Comparison of ENCODE assay signal across 19 cellular contexts in genomic region chr17:41553987-41554680, GRCh38. TPM values are rescaled to one million over a fixed set of nuclear protein-coding genes. Genes with fewer than 3 reads are reported as not detected.
A peak's percentile ranks its signal among the peaks of the same experiment; 100 is the strongest.
DNase-seq lines count a peak whose midpoint lies in the region; ATAC-seq and TF ChIP-seq lines count a peak whose summit lies in the region.
"Had no signal": no experiment of that assay in that cellular context is flagged by ENCODE, and none has a peak within 500 bp of the region (broad histone marks: within the 10 kb centered on the region; RNA-seq: fewer than 3 reads in every experiment).

No MANE protein-coding gene starts in this region.

- no peak overlapping the region for H3K27ac ChIP-seq in HEK293 (ENCODE audit: extremely low read depth, low read depth, low read length)
- H3K27ac ChIP-seq: adrenal gland, dorsolateral prefrontal cortex, vagina had no signal

- no peaks in the 10 kb centered on the region for H3K4me1 ChIP-seq in HEK293 (ENCODE audit: control insufficient read depth, insufficient read depth, low read length)

- peak; percentile 51 for DNase-seq in fibroblast of the aortic adventitia (ENCODE audit: low read depth)
- DNase-seq in GF-D8 (lab: John Stamatoyannopoulos, UW), result no peak
- DNase-seq: activated CD4-positive, CD25-positive, alpha-beta regulatory T cell treated with anti-CD3 and anti-CD28 coated beads, Interleukin-2, amount 50 U/mL, for 72 hours; adrenal gland; dorsolateral prefrontal cortex; erythroblast; immature natural killer cell; MM.1S; NCI-H1694; NCI-H226; SK-N-SH; stimulated activated CD4-positive, alpha-beta T cell treated with anti-CD3 and anti-CD28 coated beads, Interleukin-2, amount 100 ng/mL, for 48 hours; T-helper 9 cell had no signal

- CTCF ChIA-PET in HEK293 (lab: Yijun Ruan, JAX), result interaction anchor here (0.7 to 16.6 kb wide), 4 partner anchors 11 to 648 kb away, joined by 3 to 546 read pairs (median 210); no protein-coding TSS in a partner anchor

- no peaks in the 10 kb centered on the region for H3K9me3 ChIP-seq in HEK293 (ENCODE audit: control insufficient read depth, insufficient read depth, low read depth, low read length)
- H3K9me3 ChIP-seq: adrenal gland, SK-N-SH, vagina had no signal

- POLR2A ChIA-PET in HEK293 (lab: Yijun Ruan, JAX), result no interaction called here

- no peak for TF ChIP-seq CTCF in HEK293 (tag by site-specific recombination; IDR thresholded peaks at IDR 0.05)
- TF ChIP-seq CTCF in fibroblast of the aortic adventitia (IDR thresholded peaks at IDR 0.05; ENCODE audit: insufficient read depth, low read length), result no peak

- H3K36me3 ChIP-seq in HEK293 (ENCODE audit: control insufficient read depth in 2 of 2, insufficient read depth in 1 of 2, low read length in 2 of 2), result no peaks in the 10 kb centered on the region
- H3K36me3 ChIP-seq: adrenal gland, vagina had no signal

- ATAC-seq in HG03565 (IDR thresholded peaks at IDR 0.05; ENCODE audit: unreplicated experiment), result no peak

- H3K4me3 ChIP-seq in HEK293 (ENCODE audit: low read depth, low read length) (no peak overlapping the region), fibroblast of the aortic adventitia (ENCODE audit: low read depth, low read length) (no peak overlapping the region)
- H3K4me3 ChIP-seq: adrenal gland, dorsolateral prefrontal cortex, vagina had no signal

TF ChIP-seq in HEK293, 187 proteins besides CTCF, POLR2A, EP300 and RAD21:
- TF ChIP-seq ZNF24 (tag by site-specific recombination; IDR thresholded peaks at IDR 0.05), result 0 out of 2 replicates have a peak, but pooled peaks have one; percentile 55
- TF ChIP-seq ZNF449 (tag by site-specific recombination; IDR thresholded peaks at IDR 0.05), result no peak
TF ChIP-seq in HEK293: peak in this region for 1.

RNA-seq across cellular contexts. Expression of gene KRT9, which starts 17.7 kb away (rescaled TPM):
- not detected in 2 replicates for total RNA-seq in fibroblast of the aortic adventitia (ENCODE audit: low replicate concordance)
- total RNA-seq: activated CD8-positive, alpha-beta memory T cell treated with anti-CD3 and anti-CD28 coated beads for 36 hours; cardiac septum; vagina had no signal

RNA-seq across cellular contexts. Expression of gene KRT19, which starts 26.0 kb away (rescaled TPM):
- total RNA-seq in fibroblast of the aortic adventitia (ENCODE audit: low replicate concordance), result 50.7 and 78.5 TPM in 2 replicates
- total RNA-seq: activated CD8-positive, alpha-beta memory T cell treated with anti-CD3 and anti-CD28 coated beads for 36 hours had no signal

RNA-seq across cellular contexts. Expression of gene KRT14, which starts 32.6 kb away (rescaled TPM):
- total RNA-seq in fibroblast of the aortic adventitia (ENCODE audit: low replicate concordance), result 0.82 and 1.3 TPM in 2 replicates
- total RNA-seq: activated CD8-positive, alpha-beta memory T cell treated with anti-CD3 and anti-CD28 coated beads for 36 hours; cardiac septum; dorsolateral prefrontal cortex; osteocyte had no signal

RNA-seq across cellular contexts. Expression of gene KRT15, which starts 35.4 kb away (rescaled TPM):
- 0.63 TPM in 1 of 2 replicates, not detected in the other for total RNA-seq in fibroblast of the aortic adventitia (ENCODE audit: low replicate concordance)
- total RNA-seq: activated CD8-positive, alpha-beta memory T cell treated with anti-CD3 and anti-CD28 coated beads for 36 hours; cardiac septum; osteocyte had no signal

RNA-seq across cellular contexts. Expression of gene KRT13, which starts 48.7 kb away (rescaled TPM):
- not detected in 2 replicates for total RNA-seq in fibroblast of the aortic adventitia (ENCODE audit: low replicate concordance)
- total RNA-seq: activated CD8-positive, alpha-beta memory T cell treated with anti-CD3 and anti-CD28 coated beads for 36 hours; cardiac septum; osteocyte had no signal
